1 cellular context compared by ENCODE assay signal in the genomic region with DNA sequence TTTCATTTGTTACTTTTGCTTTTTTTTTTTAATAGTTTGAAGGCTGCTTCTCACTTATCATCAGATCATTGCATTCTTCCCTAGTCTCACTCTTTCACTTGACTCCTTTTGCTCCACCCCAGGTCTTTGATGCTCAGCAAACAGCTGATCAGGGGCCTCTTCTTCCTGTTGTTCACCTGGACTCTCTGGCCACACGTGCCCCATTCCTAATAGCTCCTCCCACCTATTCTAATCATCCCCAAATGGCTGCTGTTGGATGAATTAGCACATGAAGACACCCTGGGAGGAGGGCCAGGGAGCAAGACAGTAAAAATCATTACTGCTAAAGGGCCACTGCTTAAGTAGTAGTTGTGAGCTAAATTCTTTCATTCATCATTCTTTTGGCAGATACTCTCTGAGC.
TF ChIP-seq lines count a peak whose summit lies in the region.

No MANE protein-coding gene starts in this region.

TF ChIP-seq in H1, 55 proteins besides CTCF, POLR2A, EP300 and RAD21 (continued from another document):
- TF ChIP-seq, protein P1, sequence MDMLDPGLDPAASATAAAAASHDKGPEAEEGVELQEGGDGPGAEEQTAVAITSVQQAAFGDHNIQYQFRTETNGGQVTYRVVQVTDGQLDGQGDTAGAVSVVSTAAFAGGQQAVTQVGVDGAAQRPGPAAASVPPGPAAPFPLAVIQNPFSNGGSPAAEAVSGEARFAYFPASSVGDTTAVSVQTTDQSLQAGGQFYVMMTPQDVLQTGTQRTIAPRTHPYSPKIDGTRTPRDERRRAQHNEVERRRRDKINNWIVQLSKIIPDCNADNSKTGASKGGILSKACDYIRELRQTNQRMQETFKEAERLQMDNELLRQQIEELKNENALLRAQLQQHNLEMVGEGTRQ (IDR thresholded peaks at IDR 0.05; ENCODE audit: low read length): 0 out of 2 replicates have a peak, but pooled peaks have one; percentile 36
- TF ChIP-seq SP2 (IDR thresholded peaks at IDR 0.05; ENCODE audit: low read length) (no peak), GTF2F1 (IDR thresholded peaks at IDR 0.05; ENCODE audit: borderline replicate concordance, low read depth, low read length) (no peak)
